Comparison of ENCODE assay signal across 13 cellular contexts in genomic region chr6:5151955-5152401, GRCh38.
A peak's percentile ranks its signal among the peaks of the same experiment; 100 is the strongest.
DNase-seq lines count a peak whose midpoint lies in the region; ATAC-seq, FAIRE-seq and TF ChIP-seq lines count a peak whose summit lies in the region.
"Had no signal": no experiment of that assay in that cellular context is flagged by ENCODE, and none has a peak within 500 bp of the region (broad histone marks: within the 10 kb centered on the region; RNA-seq: fewer than 3 reads in every experiment).

No MANE protein-coding gene starts in this region.

- H3K36me3 ChIP-seq in RWPE2 (ENCODE audit: low read depth), result no peaks in the 10 kb centered on the region
- H3K36me3 ChIP-seq in upper lobe of right lung, result no peaks in the 10 kb centered on the region

- intact Hi-C loops in upper lobe of right lung (cut with DNase I), result no loop called here

- no peak for FAIRE-seq in D721Med (lab: Jason Lieb, UNC)

- ATAC-seq in RWPE2 (ENCODE audit: low read depth), result peak; percentile 95
- no peak for ATAC-seq in activated CD8-positive, alpha-beta T cell treated with anti-CD3 and anti-CD28 coated beads, Interleukin-2, amount 10 ng/mL, durations not matched to agents 7 days and 5 days
- no peak for ATAC-seq in upper lobe of right lung
- ATAC-seq: activated CD8-positive, alpha-beta T cell treated with anti-CD3 and anti-CD28 coated beads for 36 hours; T-helper 17 cell had no signal

- H3K9me3 ChIP-seq in RWPE2 (ENCODE audit: severe bottlenecking), result no peaks in the 10 kb centered on the region
- no peaks in the 10 kb centered on the region for H3K9me3 ChIP-seq in upper lobe of right lung

- H3K27ac Mint-ChIP-seq in activated CD8-positive, alpha-beta T cell treated with anti-CD3 and anti-CD28 coated beads, Interleukin-2, amount 10 ng/mL, durations not matched to agents 7 days and 5 days, result no peak overlapping the region
- H3K27ac Mint-ChIP-seq: activated CD8-positive, alpha-beta T cell treated with anti-CD3 and anti-CD28 coated beads for 36 hours; T-helper 17 cell had no signal

- H3K4me1 ChIP-seq in RWPE2 (ENCODE audit: insufficient read depth, poor library complexity, severe bottlenecking) (peaks cover 12% of the 10 kb centered on the region), upper lobe of right lung (no peaks in the 10 kb centered on the region)

- H3K4me3 ChIP-seq in RWPE2 (ENCODE audit: severe bottlenecking) (no peak overlapping the region), epithelial cell of esophagus (ENCODE audit: low read length) (no peak overlapping the region), upper lobe of right lung (no peak overlapping the region)

- no peaks in the 10 kb centered on the region for H3K4me1 Mint-ChIP-seq in activated CD8-positive, alpha-beta T cell treated with anti-CD3 and anti-CD28 coated beads, Interleukin-2, amount 10 ng/mL, durations not matched to agents 7 days and 5 days (ENCODE audit: low read depth)

- no peaks in the 10 kb centered on the region for H3K9me3 Mint-ChIP-seq in activated CD8-positive, alpha-beta T cell treated with anti-CD3 and anti-CD28 coated beads, Interleukin-2, amount 10 ng/mL, durations not matched to agents 7 days and 5 days (ENCODE audit: insufficient read depth)
- H3K9me3 Mint-ChIP-seq: activated CD8-positive, alpha-beta T cell treated with anti-CD3 and anti-CD28 coated beads for 36 hours; naive B cell had no signal

- CTCF ChIA-PET in activated CD8-positive, alpha-beta T cell treated with anti-CD3 and anti-CD28 coated beads, Interleukin-2, amount 10 ng/mL, durations not matched to agents 7 days and 5 days (lab: Charles Lee), result interaction anchor here (0.7 to 0.8 kb wide), 2 partner anchors 9 to 77 kb away, joined by 4 read pairs; no protein-coding TSS in a partner anchor

- peak; percentile 91 for DNase-seq in EH (ENCODE audit: low read depth)
- DNase-seq in RWPE2 (ENCODE audit: low spot score), result no peak
- DNase-seq in epithelial cell of esophagus (ENCODE audit: low read depth), result peak; percentile 86
- DNase-seq in occipital lobe (lab: John Stamatoyannopoulos, UW), result peak; percentile 59
- no peak for DNase-seq in activated CD8-positive, alpha-beta T cell treated with anti-CD3 and anti-CD28 coated beads, Interleukin-2, amount 10 ng/mL, durations not matched to agents 7 days and 5 days
- no peak for DNase-seq in D721Med (ENCODE audit: insufficient read length, low spot score)
- no peak for DNase-seq in upper lobe of right lung
- DNase-seq in SIG-M5 (lab: John Stamatoyannopoulos, UW), result no peak
- DNase-seq: activated CD8-positive, alpha-beta T cell treated with anti-CD3 and anti-CD28 coated beads for 36 hours; activated naive CD4-positive, alpha-beta T cell treated with Interleukin-2 at 50 U/mL for 16 hours; naive B cell; stimulated activated CD8-positive, alpha-beta memory T cell treated with anti-CD3 and anti-CD28 coated beads, Interleukin-4, amount 100 ng/mL, for 48 hours; T-helper 17 cell had no signal

- H3K36me3 Mint-ChIP-seq in activated CD8-positive, alpha-beta T cell treated with anti-CD3 and anti-CD28 coated beads, Interleukin-2, amount 10 ng/mL, durations not matched to agents 7 days and 5 days (ENCODE audit: low read depth), result no peaks in the 10 kb centered on the region
- H3K36me3 Mint-ChIP-seq: naive B cell had no signal

- peak overlapping the region; percentile 4 for H3K27ac ChIP-seq in RWPE2 (ENCODE audit: poor library complexity, severe bottlenecking)
- H3K27ac ChIP-seq in upper lobe of right lung, result no peak overlapping the region

- no peak overlapping the region for H3K4me3 Mint-ChIP-seq in activated CD8-positive, alpha-beta T cell treated with anti-CD3 and anti-CD28 coated beads, Interleukin-2, amount 10 ng/mL, durations not matched to agents 7 days and 5 days
- H3K4me3 Mint-ChIP-seq: activated CD8-positive, alpha-beta T cell treated with anti-CD3 and anti-CD28 coated beads for 36 hours; naive B cell; T-helper 17 cell had no signal

- TF ChIP-seq CTCF in RWPE2 (IDR thresholded peaks at IDR 0.05; ENCODE audit: poor library complexity, severe bottlenecking) (no peak), epithelial cell of esophagus (IDR thresholded peaks at IDR 0.05; ENCODE audit: insufficient read depth, low read depth, low read length, missing control alignments) (no peak), D721Med (IDR thresholded peaks at IDR 0.05; ENCODE audit: insufficient read depth, missing control alignments) (no peak), upper lobe of right lung (IDR thresholded peaks at IDR 0.05) (no peak)

- H3K27me3 ChIP-seq in RWPE2 (ENCODE audit: insufficient read depth, poor library complexity, severe bottlenecking) (no peaks in the 10 kb centered on the region), upper lobe of right lung (no peaks in the 10 kb centered on the region)

- POLR2A ChIA-PET in activated CD8-positive, alpha-beta T cell treated with anti-CD3 and anti-CD28 coated beads, Interleukin-2, amount 10 ng/mL, durations not matched to agents 7 days and 5 days (lab: Charles Lee), result interaction anchor here (0.6 to 1.4 kb wide), 2 partner anchors 22 to 1675 kb away, joined by 3 to 4 read pairs; no protein-coding TSS in a partner anchor

- no peaks in the 10 kb centered on the region for H3K27me3 Mint-ChIP-seq in activated CD8-positive, alpha-beta T cell treated with anti-CD3 and anti-CD28 coated beads, Interleukin-2, amount 10 ng/mL, durations not matched to agents 7 days and 5 days (ENCODE audit: low read depth)
- H3K27me3 Mint-ChIP-seq: activated CD8-positive, alpha-beta T cell treated with anti-CD3 and anti-CD28 coated beads for 36 hours; naive B cell; T-helper 17 cell had no signal

Comparison
In these comparisons a context has a peak if more than half of its experiments do, and no peak if none do; other contexts are left out.
1. DNase-seq: peak in EH (single experiment), epithelial cell of esophagus (single experiment) and occipital lobe (single experiment); none in RWPE2 (single experiment), activated CD8-positive, alpha-beta T cell treated with anti-CD3 and anti-CD28 coated beads, Interleukin-2, amount 10 ng/mL, durations not matched to agents 7 days and 5 days (single experiment), D721Med (single experiment), upper lobe of right lung (single experiment) and SIG-M5 (single experiment).